19 cellular contexts compared by ENCODE assay signal in genomic region chr10:89591796-89592271, GRCh38. TPM values are rescaled to one million over a fixed set of nuclear protein-coding genes. Genes with fewer than 3 reads are reported as not detected.
DNase-seq lines count a peak whose midpoint lies in the region; ATAC-seq and TF ChIP-seq lines count a peak whose summit lies in the region.
"Had no signal": no experiment of that assay in that cellular context is flagged by ENCODE, and none has a peak within 500 bp of the region (broad histone marks: within the 10 kb centered on the region; RNA-seq: fewer than 3 reads in every experiment).

No MANE protein-coding gene starts in this region.

- H3K36me3 ChIP-seq in WERI-Rb-1: peaks cover 18% of the 10 kb centered on the region
- H3K36me3 ChIP-seq in colonic mucosa: no peaks in the 10 kb centered on the region

- TF ChIP-seq CTCF in fibroblast of mammary gland (conservative IDR thresholded peaks at IDR 0.05; ENCODE audit: control insufficient read depth, insufficient read depth, low read depth, low read length) (no peak), retinal pigment epithelial cell (conservative IDR thresholded peaks at IDR 0.05; ENCODE audit: low read depth, low read length) (no peak), WERI-Rb-1 (IDR thresholded peaks at IDR 0.05; ENCODE audit: low read depth, low read length) (no peak), colonic mucosa (IDR thresholded peaks at IDR 0.05) (no peak)

- peak; percentile 94 for ATAC-seq in left lobe of liver
- ATAC-seq: stimulated activated effector memory CD8-positive, alpha-beta T cell treated with anti-CD3 and anti-CD28 coated beads, Interleukin-12 subunit alpha, Interleukin-12 subunit beta, amount 100 ng/mL, for 72 hours had no signal

- no peaks in the 10 kb centered on the region for H3K4me1 ChIP-seq in colonic mucosa
- H3K4me1 ChIP-seq: esophagus squamous epithelium had no signal

- intact Hi-C loops in colonic mucosa (cut with DNase I): no loop called here

- H3K27me3 ChIP-seq in WERI-Rb-1 (ENCODE audit: insufficient read depth, low read depth, severe bottlenecking) (no peaks in the 10 kb centered on the region), colonic mucosa (no peaks in the 10 kb centered on the region)
- H3K27me3 ChIP-seq: esophagus squamous epithelium had no signal

- H3K27ac ChIP-seq in WERI-Rb-1: no peak overlapping the region
- no peak overlapping the region for H3K27ac ChIP-seq in colonic mucosa

- no peak overlapping the region for H3K9ac ChIP-seq in colonic mucosa (ENCODE audit: low read depth in 2 of 2, low read length in 2 of 2)

- DNase-seq in M059J (ENCODE audit: low read depth) (peak; percentile 9), fibroblast of mammary gland (ENCODE audit: low read depth) (peak; percentile 47), left lobe of liver (ENCODE audit: low spot score) (peak; percentile 90), retinal pigment epithelial cell (ENCODE audit: low read depth) (peak; percentile 54), NCI-H1105 (lab: John Stamatoyannopoulos, UW) (no peak), NCI-H2171 (lab: John Stamatoyannopoulos, UW) (no peak), WERI-Rb-1 (no peak), colonic mucosa (no peak)
- DNase-seq: activated CD4-positive, alpha-beta T cell treated with anti-CD3 and anti-CD28 coated beads, Interleukin-2, amount 50 U/mL, for 48 hours; activated effector memory CD4-positive, alpha-beta T cell treated with anti-CD3 and anti-CD28 coated beads, Interleukin-2, amount 50 U/mL, for 16 hours; cerebellar nuclear complex; esophagus squamous epithelium; NCI-H1105 treated with DMSO at 0.1 percent for 48 hours; NCI-H524; occipital lobe; stimulated activated CD4-positive, alpha-beta T cell treated with anti-CD3 and anti-CD28 coated beads, Interleukin-4, amount 100 ng/mL, for 1 hour; T-helper 9 cell had no signal

- H3K4me3 ChIP-seq in fibroblast of mammary gland (ENCODE audit: control insufficient read depth, low read depth, low read length) (no peak overlapping the region), retinal pigment epithelial cell (ENCODE audit: low read length) (no peak overlapping the region), WERI-Rb-1 (ENCODE audit: low read depth, low read length) (no peak overlapping the region), colonic mucosa (no peak overlapping the region)
- H3K4me3 ChIP-seq: esophagus squamous epithelium had no signal

- H3K9me3 ChIP-seq in WERI-Rb-1 (ENCODE audit: severe bottlenecking): no peaks in the 10 kb centered on the region
- no peaks in the 10 kb centered on the region for H3K9me3 ChIP-seq in colonic mucosa
- H3K9me3 ChIP-seq: esophagus squamous epithelium had no signal

RNA-seq across cellular contexts. Expression of gene PANK1, which starts 53.2 kb away (rescaled TPM):
- 10.7 and 12.0 TPM in 2 replicates for total RNA-seq in M059J (2014; rRNA removed; shearing (Covaris generic))
- total RNA-seq in left lobe of liver: 48.9 TPM
- total RNA-seq in colonic mucosa: 10 to 100 TPM; 22.8 to 55.4 TPM

RNA-seq across cellular contexts. Expression of gene SLC16A12, which starts 56.4 kb away (rescaled TPM):
- total RNA-seq in M059J (2014; rRNA removed; shearing (Covaris generic)): 0.32 and 1.0 TPM in 2 replicates
- total RNA-seq in left lobe of liver (0.38 TPM), colonic mucosa (under 1 TPM; 0.20 to 0.24 TPM)
- total RNA-seq: lung microvascular endothelial cell had no signal

Comparison
In these comparisons a context has a peak if more than half of its experiments do, and no peak if none do; other contexts are left out.
1. DNase-seq: peak in M059J (single experiment), fibroblast of mammary gland (single experiment), left lobe of liver (single experiment) and retinal pigment epithelial cell (single experiment); none in NCI-H1105 (single experiment), NCI-H2171 (single experiment), WERI-Rb-1 (single experiment) and colonic mucosa (single experiment).